Comparison of ENCODE assay signal across 8 cellular contexts in genomic region chr6:30357678-30358339, GRCh38. TPM values are rescaled to one million over a fixed set of nuclear protein-coding genes. Genes with fewer than 3 reads are reported as not detected.
DNase-seq lines count a peak whose midpoint lies in the region; ATAC-seq and TF ChIP-seq lines count a peak whose summit lies in the region.

No MANE protein-coding gene starts in this region.

- no peak overlapping the region for H3K27ac ChIP-seq in CD4-positive, alpha-beta memory T cell (ENCODE audit: low read depth, low read length)
- no peak overlapping the region for H3K27ac ChIP-seq in OCI-LY3 (ENCODE audit: low read length)

- peak overlapping the region in 1 of 2 donors; percentile 42 for H3K4me3 ChIP-seq in CD4-positive, alpha-beta memory T cell (ENCODE audit: low read length in 2 of 2)
- H3K4me3 ChIP-seq in OCI-LY3 (ENCODE audit: low read length), result no peak overlapping the region

- H3K4me1 Mint-ChIP-seq in CD4-positive, alpha-beta memory T cell, result peaks cover 6 to 10% (median 7%) of the 10 kb centered on the region in 4 donors
- peaks cover 10% of the 10 kb centered on the region for H3K4me1 Mint-ChIP-seq in activated T-helper 1 cell treated with anti-CD3 and anti-CD28 coated beads, Interleukin-12 subunit alpha, Interleukin-12 subunit beta, Interleukin-2, Interleukin-4 antibody, amounts not matched to agents 30 ng/mL and 10 ng/mL and 1 ng/mL, durations not matched to agents 14 hours and 24 hours and 36 hours (ENCODE audit: low read depth)
- H3K4me1 Mint-ChIP-seq in natural killer cell, result peaks cover 6 to 9% of the 10 kb centered on the region in 2 donors

- peak; percentile 55 to 61 (median 60) for DNase-seq in CD4-positive, alpha-beta memory T cell
- DNase-seq in HS-5 (ENCODE audit: low read depth) (peak; percentile 44), fibroblast of peridontal ligament (ENCODE audit: extremely low read depth) (peak; percentile 84), natural killer cell (peak; percentile 26), superior temporal gyrus (ENCODE audit: extremely low spot score) (peak; percentile 83)
- DNase-seq in activated T-helper 1 cell treated with anti-CD3 and anti-CD28 coated beads, Interleukin-12 subunit alpha, Interleukin-12 subunit beta, Interleukin-2, Interleukin-4 antibody, amounts not matched to agents 30 ng/mL and 10 ng/mL and 1 ng/mL, durations not matched to agents 14 hours and 24 hours and 36 hours (ENCODE audit: low spot score), result peak; percentile 16
- DNase-seq in NK-92 treated with Interleukin-12 subunit alpha and Interleukin-12 subunit beta, amount 100 ng/mL, for 24 hours (lab: John Stamatoyannopoulos, UW), result no peak

- H3K9ac ChIP-seq in OCI-LY3 (ENCODE audit: low read length), result no peak overlapping the region

- 0 out of 2 replicates have a peak overlapping the region, but pooled peaks have one; percentile 54 for H2AFZ ChIP-seq in OCI-LY3 (ENCODE audit: low read depth, low read length)

- H3K9me3 ChIP-seq in CD4-positive, alpha-beta memory T cell (ENCODE audit: control insufficient read depth in 1 of 2, low read length in 2 of 2), result no peaks in the 10 kb centered on the region
- no peaks in the 10 kb centered on the region for H3K9me3 ChIP-seq in OCI-LY3 (ENCODE audit: insufficient read depth, low read length)

- H3K9me3 Mint-ChIP-seq in CD4-positive, alpha-beta memory T cell, result peaks cover 0 to 5% (median 0%) of the 10 kb centered on the region in 8 donors
- no peaks in the 10 kb centered on the region for H3K9me3 Mint-ChIP-seq in activated T-helper 1 cell treated with anti-CD3 and anti-CD28 coated beads, Interleukin-12 subunit alpha, Interleukin-12 subunit beta, Interleukin-2, Interleukin-4 antibody, amounts not matched to agents 30 ng/mL and 10 ng/mL and 1 ng/mL, durations not matched to agents 14 hours and 24 hours and 36 hours
- no peaks in the 10 kb centered on the region for H3K9me3 Mint-ChIP-seq in natural killer cell

- intact Hi-C loops in CD4-positive, alpha-beta memory T cell (cut with micrococcal nuclease), result loop anchor here (1.0 kb wide), 1 partner anchor 39 kb away; no protein-coding TSS in a partner anchor
- intact Hi-C loops in activated T-helper 1 cell treated with anti-CD3 and anti-CD28 coated beads, Interleukin-12 subunit alpha, Interleukin-12 subunit beta, Interleukin-2, Interleukin-4 antibody, amounts not matched to agents 30 ng/mL and 10 ng/mL and 1 ng/mL, durations not matched to agents 14 hours and 24 hours and 36 hours (cut with micrococcal nuclease), result loop anchor here (1.0 to 5.0 kb wide), 3 partner anchors 39 to 109 kb away; no protein-coding TSS in a partner anchor
- intact Hi-C loops in natural killer cell (cut with micrococcal nuclease), result loop anchor here (1.0 kb wide), 1 partner anchor 39 kb away; no protein-coding TSS in a partner anchor

- H3K27me3 ChIP-seq in CD4-positive, alpha-beta memory T cell (ENCODE audit: insufficient read depth, low read length), result peaks cover 23% of the 10 kb centered on the region
- H3K27me3 ChIP-seq in OCI-LY3 (ENCODE audit: low read depth, low read length), result peaks cover 4% of the 10 kb centered on the region; the same call in 1 of the 2 replicates

- no peaks in the 10 kb centered on the region for H3K79me2 ChIP-seq in OCI-LY3 (ENCODE audit: low read length)

- H4K20me1 ChIP-seq in OCI-LY3 (ENCODE audit: insufficient read depth, low read length), result no peaks in the 10 kb centered on the region

- 0 out of 2 replicates have a peak overlapping the region, but pooled peaks have one; percentile 7 for H3K4me2 ChIP-seq in OCI-LY3 (ENCODE audit: low read length)

- CTCF ChIA-PET in CD4-positive, alpha-beta memory T cell (lab: Charles Lee; ENCODE audit: partially characterized antibody), result interaction anchor here (1.0 to 4.7 kb wide), 8 partner anchors 8 to 254 kb away, joined by 3 to 34 read pairs (median 4); no protein-coding TSS in a partner anchor

- H3K4me1 ChIP-seq in CD4-positive, alpha-beta memory T cell (ENCODE audit: insufficient read depth, low read length), result peaks cover 8% of the 10 kb centered on the region
- no peaks in the 10 kb centered on the region for H3K4me1 ChIP-seq in OCI-LY3 (ENCODE audit: low read length)

- peak overlapping the region in 2 of 7 donors; percentile 59 to 64 for H3K27ac Mint-ChIP-seq in CD4-positive, alpha-beta memory T cell
- H3K27ac Mint-ChIP-seq in activated T-helper 1 cell treated with anti-CD3 and anti-CD28 coated beads, Interleukin-12 subunit alpha, Interleukin-12 subunit beta, Interleukin-2, Interleukin-4 antibody, amounts not matched to agents 30 ng/mL and 10 ng/mL and 1 ng/mL, durations not matched to agents 14 hours and 24 hours and 36 hours, result no peak overlapping the region
- no peak overlapping the region for H3K27ac Mint-ChIP-seq in natural killer cell

- TF ChIP-seq CTCF in OCI-LY3 (IDR thresholded peaks at IDR 0.05; ENCODE audit: low read depth, low read length), result peak; percentile 58
- peak; percentile 76 for TF ChIP-seq CTCF in natural killer cell (IDR thresholded peaks at IDR 0.05)

- POLR2A ChIA-PET in CD4-positive, alpha-beta memory T cell (lab: Charles Lee; ENCODE audit: partially characterized antibody), result interaction anchor here (0.6 to 1.4 kb wide), 4 partner anchors 25 to 1601 kb away, joined by 3 read pairs; partner anchors contain the start of genes MRPS18B, PPP1R10 and SKIC2

- H3K36me3 ChIP-seq in CD4-positive, alpha-beta memory T cell (ENCODE audit: insufficient read depth, low read length), result no peaks in the 10 kb centered on the region
- no peaks in the 10 kb centered on the region for H3K36me3 ChIP-seq in OCI-LY3 (replicated peaks; ENCODE audit: low read depth, low read length)

- H3K4me3 Mint-ChIP-seq in CD4-positive, alpha-beta memory T cell, result peak overlapping the region; percentile 84 to 95 (median 88)
- peak overlapping the region; percentile 82 for H3K4me3 Mint-ChIP-seq in activated T-helper 1 cell treated with anti-CD3 and anti-CD28 coated beads, Interleukin-12 subunit alpha, Interleukin-12 subunit beta, Interleukin-2, Interleukin-4 antibody, amounts not matched to agents 30 ng/mL and 10 ng/mL and 1 ng/mL, durations not matched to agents 14 hours and 24 hours and 36 hours
- H3K4me3 Mint-ChIP-seq in natural killer cell, result peak overlapping the region; percentile 82

- peak; percentile 81 to 96 (median 92) for ATAC-seq in natural killer cell

- H3K36me3 Mint-ChIP-seq in CD4-positive, alpha-beta memory T cell, result no peaks in the 10 kb centered on the region
- H3K36me3 Mint-ChIP-seq in activated T-helper 1 cell treated with anti-CD3 and anti-CD28 coated beads, Interleukin-12 subunit alpha, Interleukin-12 subunit beta, Interleukin-2, Interleukin-4 antibody, amounts not matched to agents 30 ng/mL and 10 ng/mL and 1 ng/mL, durations not matched to agents 14 hours and 24 hours and 36 hours (ENCODE audit: low read depth), result no peaks in the 10 kb centered on the region
- H3K36me3 Mint-ChIP-seq in natural killer cell, result no peaks in the 10 kb centered on the region

- peaks cover 29 to 39% of the 10 kb centered on the region in 2 donors for H3K27me3 Mint-ChIP-seq in CD4-positive, alpha-beta memory T cell
- H3K27me3 Mint-ChIP-seq in activated T-helper 1 cell treated with anti-CD3 and anti-CD28 coated beads, Interleukin-12 subunit alpha, Interleukin-12 subunit beta, Interleukin-2, Interleukin-4 antibody, amounts not matched to agents 30 ng/mL and 10 ng/mL and 1 ng/mL, durations not matched to agents 14 hours and 24 hours and 36 hours (ENCODE audit: insufficient read depth), result peaks cover 74% of the 10 kb centered on the region
- peaks cover 56 to 67% of the 10 kb centered on the region in 2 donors for H3K27me3 Mint-ChIP-seq in natural killer cell (ENCODE audit: low read depth in 2 of 2)

RNA-seq across cellular contexts. Expression of gene RPP21, which starts 12.9 kb away (rescaled TPM):
- 10 to 100 TPM; 51.6 to 57.6 TPM for total RNA-seq in CD4-positive, alpha-beta memory T cell
- polyA plus RNA-seq in CD4-positive, alpha-beta memory T cell, result 10 to 100 TPM; 81.6 to 81.8 TPM
- 54.2 and 62.8 TPM in 2 replicates for total RNA-seq in activated T-helper 1 cell treated with anti-CD3 and anti-CD28 coated beads, Interleukin-12 subunit alpha, Interleukin-12 subunit beta, Interleukin-2, Interleukin-4 antibody, amounts not matched to agents 30 ng/mL and 10 ng/mL and 1 ng/mL, durations not matched to agents 14 hours and 24 hours and 36 hours
- total RNA-seq in natural killer cell, result 10 to 100 TPM; 24.6 to 33.3 (median 31.4) TPM

RNA-seq across cellular contexts. Expression of gene TRIM39, which starts 31.1 kb away (rescaled TPM):
- 10 to 100 TPM; 27.7 to 30.9 TPM for total RNA-seq in CD4-positive, alpha-beta memory T cell
- polyA plus RNA-seq in CD4-positive, alpha-beta memory T cell, result 10 to 100 TPM in 1 of 2 donors, 1 to 10 TPM in 1; 6.9 to 18.6 TPM
- total RNA-seq in activated T-helper 1 cell treated with anti-CD3 and anti-CD28 coated beads, Interleukin-12 subunit alpha, Interleukin-12 subunit beta, Interleukin-2, Interleukin-4 antibody, amounts not matched to agents 30 ng/mL and 10 ng/mL and 1 ng/mL, durations not matched to agents 14 hours and 24 hours and 36 hours, result 14.2 and 15.6 TPM in 2 replicates
- total RNA-seq in natural killer cell, result 10 to 100 TPM; 32.1 to 40.1 (median 38.5) TPM
